Comparison of ENCODE assay signal across 8 cellular contexts in the genomic region with DNA sequence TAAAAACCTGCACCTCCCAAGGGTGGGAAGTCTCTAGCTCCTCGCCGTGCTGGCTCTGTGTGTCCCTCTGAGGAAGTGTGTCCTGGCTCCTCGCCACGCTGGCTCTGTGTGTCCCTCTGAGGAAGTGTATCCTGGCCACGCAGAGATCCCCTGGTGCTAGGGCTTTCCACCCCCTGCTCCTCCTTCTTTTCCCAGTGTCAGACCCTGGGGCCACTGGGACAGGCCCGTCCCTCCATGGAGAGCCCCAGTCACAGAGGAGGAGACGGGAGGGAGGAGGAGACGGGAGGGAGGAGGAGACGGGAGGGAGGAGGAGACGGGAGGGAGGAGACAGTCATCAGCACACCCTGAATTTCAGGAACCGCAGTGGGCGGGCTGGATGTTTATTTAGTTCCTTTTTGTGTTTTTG. TPM values are rescaled to one million over a fixed set of nuclear protein-coding genes. Genes with fewer than 3 reads are reported as not detected.
DNase-seq lines count a peak whose midpoint lies in the region; ATAC-seq and TF ChIP-seq lines count a peak whose summit lies in the region.

No MANE protein-coding gene starts in this region.

- H3K36me3 Mint-ChIP-seq in HFFc6 (ENCODE audit: low read depth): no peaks in the 10 kb centered on the region

- no peaks in the 10 kb centered on the region for H3K79me2 ChIP-seq in PC-3 (ENCODE audit: low read length)

- H3K9me3 Mint-ChIP-seq in HFFc6: no peaks in the 10 kb centered on the region

- peak overlapping the region; percentile 90 for H3K4me3 Mint-ChIP-seq in HFFc6

- peak overlapping the region; percentile 79 for H3K4me2 ChIP-seq in PC-3 (ENCODE audit: low read length)

- H3K4me1 ChIP-seq in PC-3 (ENCODE audit: insufficient read depth, low read length) (peaks cover 25% of the 10 kb centered on the region), neutrophil (ENCODE audit: control insufficient read depth in 1 of 2, insufficient read depth in 1 of 2, low read depth in 1 of 2, low read length in 1 of 2) (peaks cover 26 to 36% of the 10 kb centered on the region in 2 experiments)

- POLR2A ChIA-PET in PC-3 (lab: Charles Lee; ENCODE audit: unreplicated experiment) (no interaction called here), GM10248 (lab: Yijun Ruan, JAX) (no interaction called here)

- H3K27me3 Mint-ChIP-seq in HFFc6 (ENCODE audit: insufficient read depth): peaks cover 9% of the 10 kb centered on the region

- peak; percentile 30 for DNase-seq in GDM1 (lab: John Stamatoyannopoulos, UW)
- peak; percentile 35 for DNase-seq in HFFc6
- DNase-seq in PC-3: peak; percentile 61
- DNase-seq in fibroblast of pulmonary artery (ENCODE audit: low read depth): peak; percentile 21
- DNase-seq in GM10248 (ENCODE audit: extremely low spot score): no peak
- no peak for DNase-seq in COLO829 (ENCODE audit: low spot score)

- no peaks in the 10 kb centered on the region for H4K20me1 ChIP-seq in PC-3 (ENCODE audit: low read length)

- H3K27me3 ChIP-seq in PC-3 (ENCODE audit: low read length): no peaks in the 10 kb centered on the region
- no peaks in the 10 kb centered on the region for H3K27me3 ChIP-seq in neutrophil

- no peak for TF ChIP-seq CTCF in HFFc6 (IDR thresholded peaks at IDR 0.05)
- TF ChIP-seq CTCF in PC-3 (conservative IDR thresholded peaks at IDR 0.05; ENCODE audit: low read depth, low read length): no peak
- no peak for TF ChIP-seq CTCF in fibroblast of pulmonary artery (IDR thresholded peaks at IDR 0.05; ENCODE audit: low read length, missing control alignments)
- TF ChIP-seq CTCF in neutrophil (IDR thresholded peaks at IDR 0.05): no peak
- TF ChIP-seq CTCF in GM10248 (IDR thresholded peaks at IDR 0.05; ENCODE audit: control extremely low read depth, extremely low read depth, low read depth, missing control alignments): no peak

- H3F3A ChIP-seq in PC-3 (ENCODE audit: low read length, unreplicated experiment): no peaks in the 10 kb centered on the region

- peak overlapping the region; percentile 91 for H3K27ac ChIP-seq in PC-3 (ENCODE audit: low read length)
- peak overlapping the region; percentile 19 for H3K27ac ChIP-seq in neutrophil

- H3K4me1 Mint-ChIP-seq in HFFc6 (ENCODE audit: low read depth): peaks cover 34% of the 10 kb centered on the region

- H2AFZ ChIP-seq in PC-3 (ENCODE audit: low read length): peak overlapping the region; percentile 14

- BruUV-seq in PC-3 (replicated peaks; lab: Mats Ljungman, UMichigan): no TSS peak

- CTCF ChIA-PET in PC-3 (lab: Charles Lee): no interaction called here
- CTCF ChIA-PET in GM10248 (lab: Yijun Ruan, JAX): interaction anchor here (1.0 to 1.4 kb wide), 4 partner anchors 18 to 93 kb away, joined by 3 to 4 read pairs (median 4); no protein-coding TSS in a partner anchor

- peak overlapping the region; percentile 95 for H3K27ac Mint-ChIP-seq in HFFc6

- H3K9me3 ChIP-seq in PC-3 (ENCODE audit: low read length): no peaks in the 10 kb centered on the region
- no peaks in the 10 kb centered on the region for H3K9me3 ChIP-seq in neutrophil

- H3K9me2 ChIP-seq in PC-3 (replicated peaks; ENCODE audit: low read length): no peaks in the 10 kb centered on the region

- H3K9ac ChIP-seq in PC-3 (ENCODE audit: low read length): peak overlapping the region; percentile 79

- ATAC-seq in PC-3 (peak; percentile 81), HG02759 (IDR thresholded peaks at IDR 0.05; ENCODE audit: unreplicated experiment) (no peak)

- H3K4me3 ChIP-seq in PC-3 (ENCODE audit: low read length) (peak overlapping the region; percentile 63), fibroblast of pulmonary artery (replicated peaks; ENCODE audit: low read depth, low read length) (peak overlapping the region; percentile 22), neutrophil (ENCODE audit: low read depth in 1 of 2, low read length in 1 of 2) (peak overlapping the region; percentile 6 to 8)

- no peaks in the 10 kb centered on the region for H3K36me3 ChIP-seq in PC-3 (ENCODE audit: low read depth, low read length)
- H3K36me3 ChIP-seq in neutrophil: no peaks in the 10 kb centered on the region

- intact Hi-C loops in PC-3 (cut with micrococcal nuclease): loop anchor here (2.0 kb wide), 1 partner anchor 41 kb away; no protein-coding TSS in a partner anchor

RNA-seq across cellular contexts. Expression of a gene that starts 53.8 kb away (rescaled TPM):
- total RNA-seq in HFFc6 (2021; fragmentation: NEBNext Ultra II Directional; extraction: Animal tissue kit (Norgen Biotek cat#: 25700)): under 1 TPM in 1 of 6 experiments, not detected in 5; 0.07 TPM
- total RNA-seq in PC-3 (2014; rRNA removed): 0.04 and 0.58 TPM in 2 replicates

Comparison
In these comparisons a context has a peak if more than half of its experiments do, and no peak if none do; other contexts are left out.
1. DNase-seq: peak in GDM1 (single experiment), HFFc6 (single experiment), PC-3 (single experiment) and fibroblast of pulmonary artery (single experiment); none in GM10248 (single experiment) and COLO829 (single experiment).
2. H3K4me3 ChIP-seq: peak in every context shown above with its lines; median percentile 63 in PC-3; 22 in fibroblast of pulmonary artery; 7 in neutrophil.